13 cellular contexts compared by ENCODE assay signal in genomic region chr13:44156294-44156658, GRCh38.
DNase-seq lines count a peak whose midpoint lies in the region; ATAC-seq and TF ChIP-seq lines count a peak whose summit lies in the region.
"Had no signal": no experiment of that assay in that cellular context is flagged by ENCODE, and none has a peak within 500 bp of the region (broad histone marks: within the 10 kb centered on the region; RNA-seq: fewer than 3 reads in every experiment).

No MANE protein-coding gene starts in this region.

- H3K4ac ChIP-seq in trophoblast cell (ENCODE audit: low read depth, low read length) = no peak overlapping the region

- H3K23ac ChIP-seq in trophoblast cell (ENCODE audit: low read length) = no peak overlapping the region

- H3K79me2 ChIP-seq in trophoblast cell (ENCODE audit: control insufficient read depth, insufficient read depth, low read length, poor library complexity) = no peaks in the 10 kb centered on the region

- peak overlapping the region; percentile 30 for H3K4me2 ChIP-seq in trophoblast cell (ENCODE audit: low read length)

- DNase-seq in right atrium auricular region (ENCODE audit: low spot score) (no peak), left ventricle myocardium superior (no peak), trophoblast cell (no peak), GOT3 (lab: John Stamatoyannopoulos, UW) (no peak), epidermal melanocyte (ENCODE audit: insufficient read length, low spot score) (no peak)
- DNase-seq: activated CD4-positive, alpha-beta T cell treated with anti-CD3 and anti-CD28 coated beads, Interleukin-2, amount 50 U/mL, for 1 hour; activated T-cell treated with anti-CD3 and anti-CD28 coated beads, Interleukin-2, amount 50 U/mL, for 1 hour; KG1; stimulated activated CD4-positive, alpha-beta T cell treated with anti-CD3 and anti-CD28 coated beads, Interleukin-12 subunit alpha, Interleukin-12 subunit beta, amount 100 ng/mL, for 4 hours had no signal

- no peak overlapping the region for H3K14ac ChIP-seq in trophoblast cell (ENCODE audit: low read length)

- no peak overlapping the region for H3K9ac ChIP-seq in trophoblast cell (ENCODE audit: low read length)

- no peak overlapping the region for H4K8ac ChIP-seq in trophoblast cell (ENCODE audit: low read depth, low read length)

- no peak overlapping the region for H2BK5ac ChIP-seq in trophoblast cell (ENCODE audit: low read depth, low read length, poor library complexity)

- ATAC-seq in left ventricle myocardium superior (no peak), gastroesophageal sphincter (no peak), HG03439 (IDR thresholded peaks at IDR 0.05; ENCODE audit: unreplicated experiment) (no peak), esophagus mucosa (no peak)

- 36% methylated on average over 4 of the region's 4 CpGs; no CpG with 5 or more reads in 1 of the 2 donors for WGBS in gastroesophageal sphincter (ENCODE audit: low coverage in 1 of 2), 2 donors
- WGBS in trophoblast cell (ENCODE audit: extremely low coverage, insufficient coverage, insufficient read length) = no CpG with 5 or more reads among the region's 4 CpGs

- no peaks in the 10 kb centered on the region for H3K27me3 ChIP-seq in right atrium auricular region
- H3K27me3 ChIP-seq in gastroesophageal sphincter = no peaks in the 10 kb centered on the region
- no peaks in the 10 kb centered on the region for H3K27me3 ChIP-seq in trophoblast cell (ENCODE audit: insufficient read depth, low read length)
- H3K27me3 ChIP-seq: SJSA1 had no signal

- H4K91ac ChIP-seq in trophoblast cell (ENCODE audit: low read depth, low read length) = no peak overlapping the region

- H4K12ac ChIP-seq in trophoblast cell (ENCODE audit: low read depth, low read length) = no peak overlapping the region

- no peaks in the 10 kb centered on the region for H3K9me3 ChIP-seq in right atrium auricular region
- H3K9me3 ChIP-seq in gastroesophageal sphincter = no peaks in the 10 kb centered on the region
- H3K9me3 ChIP-seq in trophoblast cell (ENCODE audit: insufficient read depth, low read depth, low read length) = no peaks in the 10 kb centered on the region
- H3K9me3 ChIP-seq: SJSA1 had no signal

- H3K18ac ChIP-seq in trophoblast cell (ENCODE audit: low read length) = no peak overlapping the region

- intact Hi-C loops in left ventricle myocardium superior (cut with micrococcal nuclease) = no loop called here

- no peaks in the 10 kb centered on the region for H3K79me1 ChIP-seq in trophoblast cell (ENCODE audit: low read length)

- no peak overlapping the region for H2BK12ac ChIP-seq in trophoblast cell (ENCODE audit: low read length)

- no peak for TF ChIP-seq POLR2A in gastroesophageal sphincter (IDR thresholded peaks at IDR 0.05)

- H2BK120ac ChIP-seq in trophoblast cell (ENCODE audit: insufficient read depth, low read length, poor library complexity) = no peak overlapping the region

- H2AK5ac ChIP-seq in trophoblast cell (ENCODE audit: low read length) = no peak overlapping the region

- H2AFZ ChIP-seq in trophoblast cell (ENCODE audit: insufficient read depth, low read length, poor library complexity) = no peak overlapping the region

- no peak for TF ChIP-seq EP300 in gastroesophageal sphincter (IDR thresholded peaks at IDR 0.05)

- H3K4me1 ChIP-seq in right atrium auricular region = peaks cover 0 to 51% of the 10 kb centered on the region in 2 donors
- peaks cover 14 to 82% (median 27%) of the 10 kb centered on the region in 3 donors for H3K4me1 ChIP-seq in gastroesophageal sphincter
- peaks cover 5 to 12% of the 10 kb centered on the region in 2 experiments for H3K4me1 ChIP-seq in trophoblast cell (ENCODE audit: control insufficient read depth in 1 of 2, insufficient read depth in 2 of 2, low read length in 2 of 2)
- H3K4me1 ChIP-seq: SJSA1 had no signal

- H3K27ac ChIP-seq in right atrium auricular region (peak overlapping the region; percentile 65 to 83), gastroesophageal sphincter (peak overlapping the region; percentile 32 to 81 (median 77)), trophoblast cell (ENCODE audit: low read depth, low read length) (no peak overlapping the region)
- H3K27ac ChIP-seq: SJSA1 had no signal

- H3K4me3 ChIP-seq in right atrium auricular region (peak overlapping the region in 1 of 2 donors; percentile 21), gastroesophageal sphincter (peak overlapping the region in 1 of 2 donors; percentile 39), trophoblast cell (ENCODE audit: low read depth, low read length) (no peak overlapping the region)
- H3K4me3 ChIP-seq: SJSA1 had no signal

- TF ChIP-seq CTCF in right atrium auricular region (IDR thresholded peaks at IDR 0.05) = no peak
- no peak for TF ChIP-seq CTCF in gastroesophageal sphincter (IDR thresholded peaks at IDR 0.05)

- H3K36me3 ChIP-seq in right atrium auricular region = no peaks in the 10 kb centered on the region
- no peaks in the 10 kb centered on the region for H3K36me3 ChIP-seq in gastroesophageal sphincter
- no peaks in the 10 kb centered on the region for H3K36me3 ChIP-seq in trophoblast cell (ENCODE audit: control insufficient read depth in 1 of 2, insufficient read depth in 2 of 2, low read length in 2 of 2)
- H3K36me3 ChIP-seq: SJSA1 had no signal
